ENCODE assay signal across 8 cellular contexts in the genomic region with DNA sequence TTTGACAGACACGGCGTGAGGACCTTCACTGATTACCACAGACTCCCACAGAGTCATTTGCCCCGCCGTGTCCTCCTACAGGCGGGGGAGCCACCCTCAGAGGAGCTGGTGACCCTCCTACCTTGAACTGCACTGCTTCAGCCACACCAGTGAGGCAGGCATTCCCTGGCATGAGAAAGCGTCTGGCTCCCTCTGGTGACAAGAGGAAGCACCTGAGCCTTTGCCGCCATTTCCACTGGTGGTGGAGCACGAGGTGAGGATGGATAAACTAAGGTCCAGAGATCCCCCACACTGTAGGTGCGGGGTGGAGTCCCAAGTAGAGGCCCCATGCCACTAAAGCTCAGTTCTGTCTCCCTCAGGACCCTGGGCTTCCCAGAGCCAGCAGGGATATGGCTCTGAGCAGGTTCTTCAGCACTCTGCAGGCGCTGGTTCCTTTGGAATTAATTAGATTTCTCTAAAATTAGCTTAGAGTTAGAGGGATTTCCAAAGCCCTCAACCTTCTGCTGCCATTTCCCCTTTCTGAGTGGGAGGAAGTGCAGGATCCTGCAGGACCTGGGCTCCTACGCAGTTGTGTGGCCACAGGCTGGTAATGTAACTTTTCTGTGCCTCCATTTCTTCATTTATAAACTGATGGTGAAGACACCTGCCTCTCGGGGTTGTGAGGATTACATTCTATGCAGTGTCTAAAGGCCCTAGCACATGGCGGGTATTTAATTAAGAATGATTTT.
DNase-seq lines count a peak whose midpoint lies in the region; ATAC-seq lines count a peak whose summit lies in the region.

No MANE protein-coding gene starts in this region.

- CTCF ChIA-PET in activated CD8-positive, alpha-beta memory T cell treated with anti-CD3 and anti-CD28 coated beads, Interleukin-2, amount 10 ng/mL, durations not matched to agents 7 days and 5 days (lab: Charles Lee): interaction anchor here (0.5 to 4.2 kb wide), 12 partner anchors 8 to 774 kb away, joined by 3 to 36 read pairs (median 4); a partner anchor contains a TSS

- no peak overlapping the region for H3K27ac Mint-ChIP-seq in activated CD8-positive, alpha-beta memory T cell treated with anti-CD3 and anti-CD28 coated beads, Interleukin-2, amount 10 ng/mL, durations not matched to agents 7 days and 5 days
- no peak overlapping the region for H3K27ac Mint-ChIP-seq in naive thymus-derived CD8-positive, alpha-beta T cell
- H3K27ac Mint-ChIP-seq in stimulated activated naive CD8-positive, alpha-beta T cell treated with anti-CD3 and anti-CD28 coated beads, Interleukin-15, amount 100 ng/mL, for 72 hours: peak overlapping the region in 1 of 2 donors; percentile 42

- no peaks in the 10 kb centered on the region for H3K9me3 Mint-ChIP-seq in activated CD8-positive, alpha-beta memory T cell treated with anti-CD3 and anti-CD28 coated beads, Interleukin-2, amount 10 ng/mL, durations not matched to agents 7 days and 5 days (ENCODE audit: low read depth)
- H3K9me3 Mint-ChIP-seq in naive thymus-derived CD8-positive, alpha-beta T cell: no peaks in the 10 kb centered on the region
- H3K9me3 Mint-ChIP-seq in stimulated activated naive CD8-positive, alpha-beta T cell treated with anti-CD3 and anti-CD28 coated beads, Interleukin-15, amount 100 ng/mL, for 72 hours: no peaks in the 10 kb centered on the region

- no peak overlapping the region for H3K4me3 Mint-ChIP-seq in activated CD8-positive, alpha-beta memory T cell treated with anti-CD3 and anti-CD28 coated beads, Interleukin-2, amount 10 ng/mL, durations not matched to agents 7 days and 5 days
- H3K4me3 Mint-ChIP-seq in naive thymus-derived CD8-positive, alpha-beta T cell: no peak overlapping the region
- H3K4me3 Mint-ChIP-seq in stimulated activated naive CD8-positive, alpha-beta T cell treated with anti-CD3 and anti-CD28 coated beads, Interleukin-15, amount 100 ng/mL, for 72 hours: no peak overlapping the region

- DNase-seq in AML-193 (lab: John Stamatoyannopoulos, UW) (peak; percentile 39 to 44), NCI-H82 (lab: John Stamatoyannopoulos, UW) (peak; percentile 93), epidermal melanocyte (ENCODE audit: insufficient read length, low spot score) (peak; percentile 58)
- DNase-seq in activated CD8-positive, alpha-beta memory T cell treated with anti-CD3 and anti-CD28 coated beads, Interleukin-2, amount 10 ng/mL, durations not matched to agents 7 days and 5 days: peak; percentile 74
- DNase-seq in naive thymus-derived CD8-positive, alpha-beta T cell: peak in 9 of 10 donors; percentile 14 to 80 (median 32)
- peak; percentile 60 to 75 for DNase-seq in stimulated activated naive CD8-positive, alpha-beta T cell treated with anti-CD3 and anti-CD28 coated beads, Interleukin-15, amount 100 ng/mL, for 72 hours

- H3K36me3 Mint-ChIP-seq in activated CD8-positive, alpha-beta memory T cell treated with anti-CD3 and anti-CD28 coated beads, Interleukin-2, amount 10 ng/mL, durations not matched to agents 7 days and 5 days: no peaks in the 10 kb centered on the region
- H3K36me3 Mint-ChIP-seq in naive thymus-derived CD8-positive, alpha-beta T cell: no peaks in the 10 kb centered on the region

- peaks cover 31% of the 10 kb centered on the region for H3K4me1 Mint-ChIP-seq in activated CD8-positive, alpha-beta memory T cell treated with anti-CD3 and anti-CD28 coated beads, Interleukin-2, amount 10 ng/mL, durations not matched to agents 7 days and 5 days
- peaks cover 18 to 36% (median 24%) of the 10 kb centered on the region in 4 donors for H3K4me1 Mint-ChIP-seq in naive thymus-derived CD8-positive, alpha-beta T cell
- peaks cover 32% of the 10 kb centered on the region for H3K4me1 Mint-ChIP-seq in stimulated activated naive CD8-positive, alpha-beta T cell treated with anti-CD3 and anti-CD28 coated beads, Interleukin-15, amount 100 ng/mL, for 72 hours

- H3K27me3 Mint-ChIP-seq in activated CD8-positive, alpha-beta memory T cell treated with anti-CD3 and anti-CD28 coated beads, Interleukin-2, amount 10 ng/mL, durations not matched to agents 7 days and 5 days: no peaks in the 10 kb centered on the region
- no peaks in the 10 kb centered on the region for H3K27me3 Mint-ChIP-seq in naive thymus-derived CD8-positive, alpha-beta T cell
- no peaks in the 10 kb centered on the region for H3K27me3 Mint-ChIP-seq in stimulated activated naive CD8-positive, alpha-beta T cell treated with anti-CD3 and anti-CD28 coated beads, Interleukin-15, amount 100 ng/mL, for 72 hours

- peak; percentile 76 for ATAC-seq in GM18907 (IDR thresholded peaks at IDR 0.05; ENCODE audit: unreplicated experiment)
- peak; percentile 63 for ATAC-seq in HG03439 (IDR thresholded peaks at IDR 0.05; ENCODE audit: unreplicated experiment)
- peak; percentile 50 for ATAC-seq in activated CD8-positive, alpha-beta memory T cell treated with anti-CD3 and anti-CD28 coated beads, Interleukin-2, amount 10 ng/mL, durations not matched to agents 7 days and 5 days
- peak; percentile 63 to 72 for ATAC-seq in naive thymus-derived CD8-positive, alpha-beta T cell
- peak; percentile 84 for ATAC-seq in stimulated activated naive CD8-positive, alpha-beta T cell treated with anti-CD3 and anti-CD28 coated beads, Interleukin-15, amount 100 ng/mL, for 72 hours

- POLR2A ChIA-PET in naive thymus-derived CD8-positive, alpha-beta T cell (lab: Charles Lee): no interaction called here

Comparison
In these comparisons a context has a peak if more than half of its experiments do, and no peak if none do; other contexts are left out.
1. Peak in every context shown above with its lines: DNase-seq and ATAC-seq.
2. DNase-seq: peak in every context shown above with its lines; median percentile 93 in NCI-H82; 74 in activated CD8-positive, alpha-beta memory T cell treated with anti-CD3 and anti-CD28 coated beads, Interleukin-2, amount 10 ng/mL, durations not matched to agents 7 days and 5 days; 68 in stimulated activated naive CD8-positive, alpha-beta T cell treated with anti-CD3 and anti-CD28 coated beads, Interleukin-15, amount 100 ng/mL, for 72 hours; 58 in epidermal melanocyte; 42 in AML-193; 32 in naive thymus-derived CD8-positive, alpha-beta T cell.